Comparison of ENCODE assay signal across 26 cellular contexts in the genomic region with DNA sequence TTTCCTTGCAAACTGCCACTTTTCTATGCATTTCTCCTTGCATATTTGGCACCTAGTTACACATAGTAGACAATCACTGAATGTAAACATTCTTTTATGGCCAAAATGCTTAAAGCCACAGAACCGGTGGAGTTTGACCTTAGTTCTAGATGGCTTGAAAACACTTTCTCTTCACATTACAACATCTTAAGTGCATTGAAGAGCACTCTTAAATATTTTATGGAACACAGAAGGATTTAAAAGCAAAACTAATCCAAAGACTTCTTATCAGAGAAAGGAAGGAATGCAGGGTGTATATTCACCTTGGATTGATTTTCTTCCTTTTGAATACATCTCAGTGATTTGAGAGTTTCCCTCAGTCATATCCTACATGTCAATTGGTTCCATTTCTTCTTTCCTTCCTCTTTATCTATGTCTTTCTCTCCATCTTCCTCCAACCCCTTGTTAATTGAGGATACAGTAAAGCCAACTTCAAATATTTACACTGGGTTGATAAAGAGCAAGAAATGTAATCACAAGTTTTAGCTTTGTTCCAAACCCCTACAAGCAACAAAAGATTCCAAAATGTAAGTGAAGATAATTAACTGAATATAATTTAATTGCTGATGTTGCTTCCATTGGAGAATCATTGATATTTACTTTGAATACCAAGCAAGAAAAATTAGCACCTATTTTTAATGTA.
"Had no signal": no experiment of that assay in that cellular context is flagged by ENCODE, and none has a peak within 500 bp of the region (broad histone marks: within the 10 kb centered on the region; RNA-seq: fewer than 3 reads in every experiment).

No MANE protein-coding gene starts in this region.

- H3K36me3 ChIP-seq: heart right ventricle, left ventricle myocardium inferior, pancreas, right atrium auricular region, stomach, thyroid gland, transverse colon, upper lobe of left lung had no signal

- H3K4me3 ChIP-seq: heart right ventricle, left ventricle myocardium inferior, pancreas, right atrium auricular region, skin epidermis, stomach, testis, thyroid gland, transverse colon, upper lobe of left lung had no signal

- H3K27me3 ChIP-seq: heart right ventricle, pancreas, right atrium auricular region, stomach, testis, thyroid gland, transverse colon, upper lobe of left lung had no signal

- H3K36me3 Mint-ChIP-seq: memory B cell; naive thymus-derived CD8-positive, alpha-beta T cell; stimulated activated naive B cell treated with anti-CD40 and anti-IgM and Interleukin-4, amounts not matched to agents 10 μg/mL and 1 μg/mL and 100 μg/mL, for 72 hours had no signal

- DNase-seq: heart right ventricle; hippocampal formation; kidney glomerular epithelial cell; left cardiac atrium; left ventricle myocardium inferior; midbrain; naive thymus-derived CD8-positive, alpha-beta T cell; nucleus accumbens; pancreas; stimulated activated CD4-positive, alpha-beta T cell treated with anti-CD3 and anti-CD28 coated beads, Interleukin-12 subunit alpha, Interleukin-12 subunit beta, amount 100 ng/mL, for 4 hours; stimulated activated CD4-positive, alpha-beta T cell treated with anti-CD3 and anti-CD28 coated beads, Interleukin-15, amount 100 ng/mL, for 24 hours; stimulated activated CD4-positive, alpha-beta T cell treated with anti-CD3 and anti-CD28 coated beads, Interleukin-2, amount 100 ng/mL, for 24 hours; stimulated activated CD4-positive, alpha-beta T cell treated with anti-CD3 and anti-CD28 coated beads, Interleukin-4, amount 100 ng/mL, for 1 hour; stimulated activated naive B cell treated with anti-CD40 and anti-IgM and Interleukin-4, amounts not matched to agents 10 μg/mL and 1 μg/mL and 100 μg/mL, for 72 hours; stimulated activated naive CD8-positive, alpha-beta T cell treated with anti-CD3 and anti-CD28 coated beads, Interleukin-15, Interleukin-2, amounts not matched to agents 100 U/mL and 50 U/mL, for 24 hours; stomach; testis; thyroid gland; transverse colon; upper lobe of left lung had no signal

- H3K4me1 Mint-ChIP-seq: memory B cell; nephron; neural crest cell; stimulated activated naive B cell treated with anti-CD40 and anti-IgM and Interleukin-4, amounts not matched to agents 10 μg/mL and 1 μg/mL and 100 μg/mL, for 72 hours had no signal

- H3K27ac ChIP-seq: heart right ventricle, left ventricle myocardium inferior, pancreas, right atrium auricular region, skin epidermis, stomach, testis, thyroid gland, transverse colon, upper lobe of left lung had no signal

- H3K27ac Mint-ChIP-seq: memory B cell; naive thymus-derived CD8-positive, alpha-beta T cell; nephron; stimulated activated naive B cell treated with anti-CD40 and anti-IgM and Interleukin-4, amounts not matched to agents 10 μg/mL and 1 μg/mL and 100 μg/mL, for 72 hours had no signal

- H3K4me3 Mint-ChIP-seq: memory B cell; naive thymus-derived CD8-positive, alpha-beta T cell; nephron; neural crest cell; stimulated activated naive B cell treated with anti-CD40 and anti-IgM and Interleukin-4, amounts not matched to agents 10 μg/mL and 1 μg/mL and 100 μg/mL, for 72 hours had no signal

- H3K9me3 Mint-ChIP-seq: nephron had no signal

- H3K9me3 ChIP-seq: heart right ventricle, left ventricle myocardium inferior, pancreas, right atrium auricular region, stomach, testis, thyroid gland, transverse colon, upper lobe of left lung had no signal

- H3K4me1 ChIP-seq: heart right ventricle, left ventricle myocardium inferior, pancreas, right atrium auricular region, testis had no signal

- ATAC-seq: heart right ventricle; left cardiac atrium; naive thymus-derived CD8-positive, alpha-beta T cell; pancreas; sciatic nerve; stimulated activated naive B cell treated with anti-CD40 and anti-IgM and Interleukin-4, amounts not matched to agents 10 μg/mL and 1 μg/mL and 100 μg/mL, for 72 hours; stimulated activated naive CD8-positive, alpha-beta T cell treated with anti-CD3 and anti-CD28 coated beads, Interleukin-15, Interleukin-2, amounts not matched to agents 100 U/mL and 50 U/mL, for 24 hours had no signal

- H3K27me3 Mint-ChIP-seq: memory B cell; stimulated activated naive B cell treated with anti-CD40 and anti-IgM and Interleukin-4, amounts not matched to agents 10 μg/mL and 1 μg/mL and 100 μg/mL, for 72 hours had no signal
